ENCODE assay signal across 9 cellular contexts in genomic region chr4:10096976-10097330, GRCh38. TPM values are rescaled to one million over a fixed set of nuclear protein-coding genes. Genes with fewer than 3 reads are reported as not detected.
A peak's percentile ranks its signal among the peaks of the same experiment; 100 is the strongest.
DNase-seq lines count a peak whose midpoint lies in the region; ATAC-seq and TF ChIP-seq lines count a peak whose summit lies in the region.
"Had no signal": no experiment of that assay in that cellular context is flagged by ENCODE, and none has a peak within 500 bp of the region (broad histone marks: within the 10 kb centered on the region; RNA-seq: fewer than 3 reads in every experiment).

No MANE protein-coding gene starts in this region.

- H3K27ac Mint-ChIP-seq in CD4-positive, CD25-positive, alpha-beta regulatory T cell, result peak overlapping the region; percentile 86 to 90 (median 87)
- H3K27ac Mint-ChIP-seq in T-helper 17 cell (peak overlapping the region; percentile 97), endothelial cell (ENCODE audit: unreplicated experiment) (no peak overlapping the region)

- TF ChIP-seq POLR2A in gastrocnemius medialis (IDR thresholded peaks at IDR 0.05), result no peak

- no peak for DNase-seq in CD4-positive, CD25-positive, alpha-beta regulatory T cell
- no peak for DNase-seq in T-helper 17 cell
- no peak for DNase-seq in endothelial cell (ENCODE audit: low spot score)
- DNase-seq in gastrocnemius medialis, result no peak
- no peak for DNase-seq in HuH-7 (ENCODE audit: low spot score)
- no peak for DNase-seq in NCI-H146 treated with DMSO at 0.1 percent for 48 hours (lab: John Stamatoyannopoulos, UW; ENCODE audit: unreplicated experiment)
- DNase-seq in NCI-H187 treated with DMSO at 0.1 percent for 48 hours (lab: John Stamatoyannopoulos, UW), result no peak
- DNase-seq: NCI-H187 had no signal

- peak overlapping the region; percentile 19 to 81 (median 78) for H3K4me3 Mint-ChIP-seq in CD4-positive, CD25-positive, alpha-beta regulatory T cell
- H3K4me3 Mint-ChIP-seq in T-helper 17 cell (peak overlapping the region; percentile 77), endothelial cell (ENCODE audit: unreplicated experiment) (peak overlapping the region; percentile 67)

- no peaks in the 10 kb centered on the region for H3K9me3 Mint-ChIP-seq in CD4-positive, CD25-positive, alpha-beta regulatory T cell
- H3K9me3 Mint-ChIP-seq in endothelial cell (ENCODE audit: unreplicated experiment), result no peaks in the 10 kb centered on the region

- H3K9me3 ChIP-seq in CD4-positive, CD25-positive, alpha-beta regulatory T cell (ENCODE audit: control insufficient read depth in 2 of 2, low read length in 2 of 2), result no peaks in the 10 kb centered on the region
- no peaks in the 10 kb centered on the region for H3K9me3 ChIP-seq in T-helper 17 cell (ENCODE audit: control insufficient read depth, low read length, poor library complexity, severe bottlenecking)
- no peaks in the 10 kb centered on the region for H3K9me3 ChIP-seq in gastrocnemius medialis

- peaks cover 96% of the 10 kb centered on the region for H3K4me1 ChIP-seq in CD4-positive, CD25-positive, alpha-beta regulatory T cell (ENCODE audit: control insufficient read depth, insufficient read depth, low read length, poor library complexity, severe bottlenecking)
- H3K4me1 ChIP-seq in gastrocnemius medialis, result peaks cover 98 to 100% of the 10 kb centered on the region in 2 donors

- peaks cover 85% of the 10 kb centered on the region for H3K36me3 ChIP-seq in CD4-positive, CD25-positive, alpha-beta regulatory T cell (ENCODE audit: control insufficient read depth, insufficient read depth, low read length)
- peaks cover 0 to 18% of the 10 kb centered on the region in 2 donors for H3K36me3 ChIP-seq in gastrocnemius medialis

- no peak for ATAC-seq in CD4-positive, CD25-positive, alpha-beta regulatory T cell (ENCODE audit: low read depth in 2 of 2)
- ATAC-seq in T-helper 17 cell (no peak), gastrocnemius medialis (no peak), GM19467 (IDR thresholded peaks at IDR 0.05; ENCODE audit: unreplicated experiment) (no peak)

- H3K27me3 Mint-ChIP-seq in CD4-positive, CD25-positive, alpha-beta regulatory T cell, result no peaks in the 10 kb centered on the region
- H3K27me3 Mint-ChIP-seq in T-helper 17 cell (no peaks in the 10 kb centered on the region), endothelial cell (ENCODE audit: unreplicated experiment) (peaks cover 14% of the 10 kb centered on the region)

- intact Hi-C loops in gastrocnemius medialis (cut with DNase I; ENCODE audit: low total_unique reads), result loop anchor here (2.0 kb wide), 1 partner anchor 20 kb away; the partner anchor contains the start of gene WDR1

- peak overlapping the region; percentile 79 for H3K27ac ChIP-seq in CD4-positive, CD25-positive, alpha-beta regulatory T cell (ENCODE audit: insufficient read depth, low read length, poor library complexity, severe bottlenecking)
- H3K27ac ChIP-seq in gastrocnemius medialis, result peak overlapping the region; percentile 92 to 99 (median 95)

- H3K36me3 Mint-ChIP-seq in CD4-positive, CD25-positive, alpha-beta regulatory T cell, result peaks cover 29% of the 10 kb centered on the region
- H3K36me3 Mint-ChIP-seq in T-helper 17 cell (ENCODE audit: low read depth), result peaks cover 3% of the 10 kb centered on the region
- H3K36me3 Mint-ChIP-seq in endothelial cell (ENCODE audit: low read depth, unreplicated experiment), result peaks cover 55% of the 10 kb centered on the region

- TF ChIP-seq CTCF in endothelial cell (IDR thresholded peaks at IDR 0.05; ENCODE audit: unreplicated experiment) (no peak), gastrocnemius medialis (IDR thresholded peaks at IDR 0.05 in 4 of 5, conservative IDR thresholded peaks at IDR 0.05 in 1 of 5) (no peak)

- H3K27me3 ChIP-seq in CD4-positive, CD25-positive, alpha-beta regulatory T cell (ENCODE audit: control insufficient read depth, insufficient read depth, low read length), result no peaks in the 10 kb centered on the region
- H3K27me3 ChIP-seq in gastrocnemius medialis, result no peaks in the 10 kb centered on the region

- H3K4me3 ChIP-seq in CD4-positive, CD25-positive, alpha-beta regulatory T cell (ENCODE audit: low read depth, low read length), result no peak overlapping the region
- H3K4me3 ChIP-seq in gastrocnemius medialis, result no peak overlapping the region

- H3K4me1 Mint-ChIP-seq in CD4-positive, CD25-positive, alpha-beta regulatory T cell, result peaks cover 24 to 97% (median 67%) of the 10 kb centered on the region in 4 donors
- H3K4me1 Mint-ChIP-seq in T-helper 17 cell (peaks cover 76% of the 10 kb centered on the region), endothelial cell (ENCODE audit: unreplicated experiment) (peaks cover 16% of the 10 kb centered on the region)

- in situ Hi-C loops in gastrocnemius medialis (cut with MboI; ENCODE audit: low sequenced_read_pairs in 4 of 4), result no loop called here

RNA-seq across cellular contexts. Expression of gene WDR1, which starts 19.6 kb away (rescaled TPM):
- 326 TPM for total RNA-seq in CD4-positive, CD25-positive, alpha-beta regulatory T cell
- polyA plus RNA-seq in CD4-positive, CD25-positive, alpha-beta regulatory T cell, result 100 to 1,000 TPM; 312 to 422 (median 370) TPM
- total RNA-seq in T-helper 17 cell (100 to 1,000 TPM; 268 to 366 TPM), endothelial cell (ENCODE audit: unreplicated experiment) (501 TPM), gastrocnemius medialis (10 to 100 TPM; 57.3 to 84.2 (median 72.7) TPM)
